ENCODE assay signal across 1 cellular context in genomic region chr10:70053896-70054641, GRCh38.
TF ChIP-seq lines count a peak whose summit lies in the region.

No MANE protein-coding gene starts in this region.

TF ChIP-seq in GM23338, 12 proteins besides CTCF, POLR2A, EP300 and RAD21 (continued from another document):
- no peak for TF ChIP-seq REST (IDR thresholded peaks at IDR 0.05; ENCODE audit: unreplicated experiment)
- no peak for TF ChIP-seq POLR2AphosphoS5 (IDR thresholded peaks at IDR 0.05; ENCODE audit: low read depth)
- TF ChIP-seq JUNB (IDR thresholded peaks at IDR 0.05; ENCODE audit: unreplicated experiment): no peak
